13 cellular contexts compared by ENCODE assay signal in the genomic region with DNA sequence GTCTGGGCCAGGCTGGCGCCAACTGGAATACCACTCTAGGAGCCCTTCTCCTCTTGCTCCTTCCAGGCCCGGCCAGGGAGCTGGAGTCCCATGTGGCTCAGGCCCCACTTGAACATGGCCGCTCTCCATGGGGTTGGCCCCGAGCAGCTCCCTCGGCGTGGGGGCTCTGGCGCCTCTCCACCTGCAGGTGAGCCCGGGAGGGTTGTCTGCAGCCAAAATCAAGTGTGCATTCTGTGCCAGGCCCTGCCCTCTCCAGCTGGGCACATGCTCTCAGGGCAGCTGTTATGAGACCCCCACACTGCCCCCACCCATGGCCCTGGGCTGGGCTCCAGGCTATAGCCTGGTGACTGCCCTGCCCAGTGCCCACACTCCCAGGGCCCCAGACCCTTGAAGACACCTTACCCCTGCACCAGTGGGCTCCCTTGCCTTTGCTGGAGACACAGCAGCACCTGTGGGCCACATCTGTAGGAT.
"Had no signal": no experiment of that assay in that cellular context is flagged by ENCODE, and none has a peak within 500 bp of the region (broad histone marks: within the 10 kb centered on the region; RNA-seq: fewer than 3 reads in every experiment).

No MANE protein-coding gene starts in this region.

- H3K9me3 ChIP-seq: testis had no signal

- DNase-seq: activated CD4-positive, alpha-beta T cell treated with anti-CD3 and anti-CD28 coated beads, Interleukin-2, amount 10 ng/mL, durations not matched to agents 7 days and 5 days; activated CD8-positive, alpha-beta memory T cell treated with anti-CD3 and anti-CD28 coated beads, Interleukin-2, amount 50 U/mL, for 4 hours; activated T-cell treated with anti-CD3 and anti-CD28 coated beads, Interleukin-2, amount 50 U/mL, for 4 hours; amniotic stem cell; hypothalamus; nephron progenitor cell; right cardiac atrium; stimulated activated CD4-positive, alpha-beta T cell treated with anti-CD3 and anti-CD28 coated beads, Interleukin-15, amount 100 ng/mL, for 24 hours; stimulated activated CD4-positive, alpha-beta T cell treated with anti-CD3 and anti-CD28 coated beads, Interleukin-2, amount 100 ng/mL, for 48 hours; T1000; testis had no signal

- H3K4me3 ChIP-seq: lung, skin epidermis, testis had no signal

- H3K27me3 ChIP-seq: testis had no signal

- H3K27ac ChIP-seq: testis had no signal
